ENCODE assay signal across 1 cellular context in the genomic region with DNA sequence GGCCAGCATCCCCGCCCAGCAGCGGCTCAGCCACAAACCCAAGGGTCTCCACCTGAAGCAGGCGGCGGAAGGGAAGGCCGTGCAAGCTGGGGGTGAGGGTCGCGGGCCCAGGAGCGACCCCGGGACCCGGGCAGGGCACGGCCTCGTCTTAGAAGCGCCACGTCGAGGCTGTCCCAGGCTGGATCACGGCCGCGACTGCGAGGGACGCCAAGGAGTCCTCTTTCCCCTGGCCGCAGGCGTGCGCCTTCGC.
A peak's percentile ranks its signal among the peaks of the same experiment; 100 is the strongest.
TF ChIP-seq lines count a peak whose summit lies in the region.

No MANE protein-coding gene starts in this region.

TF ChIP-seq in K562, 482 proteins besides CTCF, POLR2A, EP300 and RAD21 (continues in another document):
- TF ChIP-seq LCOR (CRISPR knock-in tag; IDR thresholded peaks at IDR 0.05) = no peak; the same call in 1 of the 2 replicates
- no peak for TF ChIP-seq TAL1 (IDR thresholded peaks at IDR 0.05)
- TF ChIP-seq, protein P1, sequence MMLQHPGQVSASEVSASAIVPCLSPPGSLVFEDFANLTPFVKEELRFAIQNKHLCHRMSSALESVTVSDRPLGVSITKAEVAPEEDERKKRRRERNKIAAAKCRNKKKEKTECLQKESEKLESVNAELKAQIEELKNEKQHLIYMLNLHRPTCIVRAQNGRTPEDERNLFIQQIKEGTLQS (IDR thresholded peaks at IDR 0.05) = no peak
- TF ChIP-seq, protein P1 (CRISPR knock-in tag; conservative IDR thresholded peaks at IDR 0.05) = no peak
- TF ChIP-seq ELF1 (tag; IDR thresholded peaks at IDR 0.05) = no peak
- no peak for TF ChIP-seq SLC30A9 (CRISPR knock-in tag; IDR thresholded peaks at IDR 0.05)
- TF ChIP-seq SMC3 (conservative IDR thresholded peaks at IDR 0.05; ENCODE audit: insufficient read depth, low read depth, low read length) = no peak
- TF ChIP-seq MTA3 (IDR thresholded peaks at IDR 0.05; ENCODE audit: borderline replicate concordance) = no peak; the same call in 1 of the 2 replicates
- TF ChIP-seq, protein P2, sequence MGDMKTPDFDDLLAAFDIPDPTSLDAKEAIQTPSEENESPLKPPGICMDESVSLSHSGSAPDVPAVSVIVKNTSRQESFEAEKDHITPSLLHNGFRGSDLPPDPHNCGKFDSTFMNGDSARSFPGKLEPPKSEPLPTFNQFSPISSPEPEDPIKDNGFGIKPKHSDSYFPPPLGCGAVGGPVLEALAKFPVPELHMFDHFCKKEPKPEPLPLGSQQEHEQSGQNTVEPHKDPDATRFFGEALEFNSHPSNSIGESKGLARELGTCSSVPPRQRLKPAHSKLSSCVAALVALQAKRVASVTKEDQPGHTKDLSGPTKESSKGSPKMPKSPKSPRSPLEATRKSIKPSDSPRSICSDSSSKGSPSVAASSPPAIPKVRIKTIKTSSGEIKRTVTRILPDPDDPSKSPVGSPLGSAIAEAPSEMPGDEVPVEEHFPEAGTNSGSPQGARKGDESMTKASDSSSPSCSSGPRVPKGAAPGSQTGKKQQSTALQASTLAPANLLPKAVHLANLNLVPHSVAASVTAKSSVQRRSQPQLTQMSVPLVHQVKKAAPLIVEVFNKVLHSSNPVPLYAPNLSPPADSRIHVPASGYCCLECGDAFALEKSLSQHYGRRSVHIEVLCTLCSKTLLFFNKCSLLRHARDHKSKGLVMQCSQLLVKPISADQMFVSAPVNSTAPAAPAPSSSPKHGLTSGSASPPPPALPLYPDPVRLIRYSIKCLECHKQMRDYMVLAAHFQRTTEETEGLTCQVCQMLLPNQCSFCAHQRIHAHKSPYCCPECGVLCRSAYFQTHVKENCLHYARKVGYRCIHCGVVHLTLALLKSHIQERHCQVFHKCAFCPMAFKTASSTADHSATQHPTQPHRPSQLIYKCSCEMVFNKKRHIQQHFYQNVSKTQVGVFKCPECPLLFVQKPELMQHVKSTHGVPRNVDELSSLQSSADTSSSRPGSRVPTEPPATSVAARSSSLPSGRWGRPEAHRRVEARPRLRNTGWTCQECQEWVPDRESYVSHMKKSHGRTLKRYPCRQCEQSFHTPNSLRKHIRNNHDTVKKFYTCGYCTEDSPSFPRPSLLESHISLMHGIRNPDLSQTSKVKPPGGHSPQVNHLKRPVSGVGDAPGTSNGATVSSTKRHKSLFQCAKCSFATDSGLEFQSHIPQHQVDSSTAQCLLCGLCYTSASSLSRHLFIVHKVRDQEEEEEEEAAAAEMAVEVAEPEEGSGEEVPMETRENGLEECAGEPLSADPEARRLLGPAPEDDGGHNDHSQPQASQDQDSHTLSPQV (IDR thresholded peaks at IDR 0.05) = no peak; the same call in 1 of the 2 replicates
- no peak for TF ChIP-seq BCL6 (CRISPR knock-in tag; IDR thresholded peaks at IDR 0.05)
- TF ChIP-seq CREBBP (IDR thresholded peaks at IDR 0.05; ENCODE audit: low read depth, low read length) = no peak
- TF ChIP-seq ZSCAN32 (CRISPR knock-in tag; IDR thresholded peaks at IDR 0.05) = no peak
- TF ChIP-seq ZNF408 (CRISPR knock-in tag; IDR thresholded peaks at IDR 0.05; ENCODE audit: low read depth) = no peak
- 0 out of 2 replicates have a peak, but pooled peaks have one; percentile 65 for TF ChIP-seq KLF13 (tag; IDR thresholded peaks at IDR 0.05; ENCODE audit: borderline replicate concordance, low read depth)
- TF ChIP-seq DDX20 (tag; IDR thresholded peaks at IDR 0.05; ENCODE audit: low read depth) = no peak
- TF ChIP-seq, protein P3, sequence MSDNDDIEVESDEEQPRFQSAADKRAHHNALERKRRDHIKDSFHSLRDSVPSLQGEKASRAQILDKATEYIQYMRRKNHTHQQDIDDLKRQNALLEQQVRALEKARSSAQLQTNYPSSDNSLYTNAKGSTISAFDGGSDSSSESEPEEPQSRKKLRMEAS (CRISPR knock-in tag; IDR thresholded peaks at IDR 0.05) = peak; percentile 88
- no peak for TF ChIP-seq NR2C1 (IDR thresholded peaks at IDR 0.05)
- 0 out of 2 replicates have a peak, but pooled peaks have one; percentile 38 for TF ChIP-seq NR2C1 (tag; IDR thresholded peaks at IDR 0.05)
- no peak for TF ChIP-seq HDGF (IDR thresholded peaks at IDR 0.05)
- TF ChIP-seq HNRNPL (IDR thresholded peaks at IDR 0.05; ENCODE audit: low read depth, low read length) = no peak; the same call in 1 of the 2 replicates
- TF ChIP-seq, protein P4, sequence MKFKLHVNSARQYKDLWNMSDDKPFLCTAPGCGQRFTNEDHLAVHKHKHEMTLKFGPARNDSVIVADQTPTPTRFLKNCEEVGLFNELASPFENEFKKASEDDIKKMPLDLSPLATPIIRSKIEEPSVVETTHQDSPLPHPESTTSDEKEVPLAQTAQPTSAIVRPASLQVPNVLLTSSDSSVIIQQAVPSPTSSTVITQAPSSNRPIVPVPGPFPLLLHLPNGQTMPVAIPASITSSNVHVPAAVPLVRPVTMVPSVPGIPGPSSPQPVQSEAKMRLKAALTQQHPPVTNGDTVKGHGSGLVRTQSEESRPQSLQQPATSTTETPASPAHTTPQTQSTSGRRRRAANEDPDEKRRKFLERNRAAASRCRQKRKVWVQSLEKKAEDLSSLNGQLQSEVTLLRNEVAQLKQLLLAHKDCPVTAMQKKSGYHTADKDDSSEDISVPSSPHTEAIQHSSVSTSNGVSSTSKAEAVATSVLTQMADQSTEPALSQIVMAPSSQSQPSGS (CRISPR knock-in tag; IDR thresholded peaks at IDR 0.05) = no peak
- TF ChIP-seq ZNF174 (CRISPR knock-in tag; IDR thresholded peaks at IDR 0.05) = no peak
- TF ChIP-seq KDM5B (IDR thresholded peaks at IDR 0.05; ENCODE audit: insufficient replicate concordance, low read depth, low read length) = peak; percentile 85
- TF ChIP-seq RNF2 (IDR thresholded peaks at IDR 0.05) = peak; percentile 53; the same call in 1 of the 2 replicates
- TF ChIP-seq FOXJ3 (CRISPR knock-in tag; IDR thresholded peaks at IDR 0.05) = no peak
- TF ChIP-seq TEAD1 (CRISPR knock-in tag; IDR thresholded peaks at IDR 0.05) = peak in 1 of 2 experiments; percentile 91; a peak in 2 of 4 replicates
- peak in 1 of 2 experiments; percentile 72; a peak in 2 of 4 replicates for TF ChIP-seq TRIM24 (IDR thresholded peaks at IDR 0.05)
- TF ChIP-seq L3MBTL2 (IDR thresholded peaks at IDR 0.05) = peak; percentile 94
- TF ChIP-seq, protein P5, sequence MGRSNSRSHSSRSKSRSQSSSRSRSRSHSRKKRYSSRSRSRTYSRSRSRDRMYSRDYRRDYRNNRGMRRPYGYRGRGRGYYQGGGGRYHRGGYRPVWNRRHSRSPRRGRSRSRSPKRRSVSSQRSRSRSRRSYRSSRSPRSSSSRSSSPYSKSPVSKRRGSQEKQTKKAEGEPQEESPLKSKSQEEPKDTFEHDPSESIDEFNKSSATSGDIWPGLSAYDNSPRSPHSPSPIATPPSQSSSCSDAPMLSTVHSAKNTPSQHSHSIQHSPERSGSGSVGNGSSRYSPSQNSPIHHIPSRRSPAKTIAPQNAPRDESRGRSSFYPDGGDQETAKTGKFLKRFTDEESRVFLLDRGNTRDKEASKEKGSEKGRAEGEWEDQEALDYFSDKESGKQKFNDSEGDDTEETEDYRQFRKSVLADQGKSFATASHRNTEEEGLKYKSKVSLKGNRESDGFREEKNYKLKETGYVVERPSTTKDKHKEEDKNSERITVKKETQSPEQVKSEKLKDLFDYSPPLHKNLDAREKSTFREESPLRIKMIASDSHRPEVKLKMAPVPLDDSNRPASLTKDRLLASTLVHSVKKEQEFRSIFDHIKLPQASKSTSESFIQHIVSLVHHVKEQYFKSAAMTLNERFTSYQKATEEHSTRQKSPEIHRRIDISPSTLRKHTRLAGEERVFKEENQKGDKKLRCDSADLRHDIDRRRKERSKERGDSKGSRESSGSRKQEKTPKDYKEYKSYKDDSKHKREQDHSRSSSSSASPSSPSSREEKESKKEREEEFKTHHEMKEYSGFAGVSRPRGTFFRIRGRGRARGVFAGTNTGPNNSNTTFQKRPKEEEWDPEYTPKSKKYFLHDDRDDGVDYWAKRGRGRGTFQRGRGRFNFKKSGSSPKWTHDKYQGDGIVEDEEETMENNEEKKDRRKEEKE (IDR thresholded peaks at IDR 0.05; ENCODE audit: borderline replicate concordance in 1 of 2, control insufficient read depth in 1 of 2, low read depth in 2 of 2, low read length in 1 of 2) = no peak
- peak; percentile 92 for TF ChIP-seq NCOA6 (IDR thresholded peaks at IDR 0.05)
- TF ChIP-seq, protein P6, sequence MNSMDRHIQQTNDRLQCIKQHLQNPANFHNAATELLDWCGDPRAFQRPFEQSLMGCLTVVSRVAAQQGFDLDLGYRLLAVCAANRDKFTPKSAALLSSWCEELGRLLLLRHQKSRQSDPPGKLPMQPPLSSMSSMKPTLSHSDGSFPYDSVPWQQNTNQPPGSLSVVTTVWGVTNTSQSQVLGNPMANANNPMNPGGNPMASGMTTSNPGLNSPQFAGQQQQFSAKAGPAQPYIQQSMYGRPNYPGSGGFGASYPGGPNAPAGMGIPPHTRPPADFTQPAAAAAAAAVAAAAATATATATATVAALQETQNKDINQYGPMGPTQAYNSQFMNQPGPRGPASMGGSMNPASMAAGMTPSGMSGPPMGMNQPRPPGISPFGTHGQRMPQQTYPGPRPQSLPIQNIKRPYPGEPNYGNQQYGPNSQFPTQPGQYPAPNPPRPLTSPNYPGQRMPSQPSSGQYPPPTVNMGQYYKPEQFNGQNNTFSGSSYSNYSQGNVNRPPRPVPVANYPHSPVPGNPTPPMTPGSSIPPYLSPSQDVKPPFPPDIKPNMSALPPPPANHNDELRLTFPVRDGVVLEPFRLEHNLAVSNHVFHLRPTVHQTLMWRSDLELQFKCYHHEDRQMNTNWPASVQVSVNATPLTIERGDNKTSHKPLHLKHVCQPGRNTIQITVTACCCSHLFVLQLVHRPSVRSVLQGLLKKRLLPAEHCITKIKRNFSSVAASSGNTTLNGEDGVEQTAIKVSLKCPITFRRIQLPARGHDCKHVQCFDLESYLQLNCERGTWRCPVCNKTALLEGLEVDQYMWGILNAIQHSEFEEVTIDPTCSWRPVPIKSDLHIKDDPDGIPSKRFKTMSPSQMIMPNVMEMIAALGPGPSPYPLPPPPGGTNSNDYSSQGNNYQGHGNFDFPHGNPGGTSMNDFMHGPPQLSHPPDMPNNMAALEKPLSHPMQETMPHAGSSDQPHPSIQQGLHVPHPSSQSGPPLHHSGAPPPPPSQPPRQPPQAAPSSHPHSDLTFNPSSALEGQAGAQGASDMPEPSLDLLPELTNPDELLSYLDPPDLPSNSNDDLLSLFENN (IDR thresholded peaks at IDR 0.05; ENCODE audit: low read depth in 2 of 2, low read length in 2 of 2) = no peak
- TF ChIP-seq FOXA3 (CRISPR knock-in tag; conservative IDR thresholded peaks at IDR 0.05 in 1 of 2, IDR thresholded peaks at IDR 0.05 in 1 of 2) = peak in 1 of 2 experiments; percentile 81; a peak in 2 of 4 replicates
- TF ChIP-seq HEY1 (CRISPR knock-in tag; IDR thresholded peaks at IDR 0.05; ENCODE audit: borderline replicate concordance) = no peak
- TF ChIP-seq PML (IDR thresholded peaks at IDR 0.05; ENCODE audit: low read length) = 0 out of 2 replicates have a peak, but pooled peaks have one; percentile 17
- no peak for TF ChIP-seq PCBP2 (IDR thresholded peaks at IDR 0.05; ENCODE audit: low read depth, low read length, poor library complexity, severe bottlenecking)
